ENCODE assay signal across 15 cellular contexts in genomic region chr13:46392967-46393366, GRCh38. TPM values are rescaled to one million over a fixed set of nuclear protein-coding genes. Genes with fewer than 3 reads are reported as not detected.
DNase-seq lines count a peak whose midpoint lies in the region; ATAC-seq and TF ChIP-seq lines count a peak whose summit lies in the region.
"Had no signal": no experiment of that assay in that cellular context is flagged by ENCODE, and none has a peak within 500 bp of the region (broad histone marks: within the 10 kb centered on the region; RNA-seq: fewer than 3 reads in every experiment).

No MANE protein-coding gene starts in this region.

- ATAC-seq in activated naive CD4-positive, alpha-beta T cell treated with anti-CD3 and anti-CD28 coated beads, Interleukin-2, amount 50 U/mL, for 72 hours, result peak; percentile 85 to 99
- peak; percentile 46 for ATAC-seq in HG03175 (IDR thresholded peaks at IDR 0.05; ENCODE audit: unreplicated experiment)
- ATAC-seq in HG03039 (IDR thresholded peaks at IDR 0.05; ENCODE audit: unreplicated experiment), result no peak
- ATAC-seq: foreskin keratinocyte; K562; naive thymus-derived CD4-positive, alpha-beta T cell had no signal

- no peaks in the 10 kb centered on the region for H3K9me3 Mint-ChIP-seq in activated naive CD4-positive, alpha-beta T cell treated with anti-CD3 and anti-CD28 coated beads, Interleukin-2, amount 50 U/mL, for 72 hours
- H3K9me3 Mint-ChIP-seq in activated naive CD4-positive, alpha-beta T cell treated with anti-CD3 and anti-CD28 coated beads for 36 hours, result no peaks in the 10 kb centered on the region

- TF ChIP-seq POLR2A in Raji (IDR thresholded peaks at IDR 0.05; ENCODE audit: insufficient read depth, low read depth, low read length), result peak; percentile 9; the same call in 1 of the 2 replicates

- CTCF ChIA-PET in activated naive CD4-positive, alpha-beta T cell treated with anti-CD3 and anti-CD28 coated beads for 36 hours (lab: Charles Lee), result no interaction called here

- peaks cover 15% of the 10 kb centered on the region for H3K4me1 Mint-ChIP-seq in activated naive CD4-positive, alpha-beta T cell treated with anti-CD3 and anti-CD28 coated beads for 36 hours (ENCODE audit: low read depth)

- intact Hi-C loops in activated naive CD4-positive, alpha-beta T cell treated with anti-CD3 and anti-CD28 coated beads for 36 hours (cut with micrococcal nuclease), result loop anchor here (5.0 kb wide), 1 partner anchor 266 kb away; no protein-coding TSS in a partner anchor

- H3K4me3 Mint-ChIP-seq in activated naive CD4-positive, alpha-beta T cell treated with anti-CD3 and anti-CD28 coated beads for 36 hours, result no peak overlapping the region
- H3K4me3 Mint-ChIP-seq: naive thymus-derived CD4-positive, alpha-beta T cell had no signal

- no peaks in the 10 kb centered on the region for H3K27me3 Mint-ChIP-seq in activated naive CD4-positive, alpha-beta T cell treated with anti-CD3 and anti-CD28 coated beads for 36 hours (ENCODE audit: low read depth)

- no peak for DNase-seq in activated naive CD4-positive, alpha-beta T cell treated with anti-CD3 and anti-CD28 coated beads, Interleukin-2, amount 50 U/mL, for 72 hours (ENCODE audit: low spot score in 2 of 2)
- no peak for DNase-seq in activated naive CD4-positive, alpha-beta T cell treated with anti-CD3 and anti-CD28 coated beads for 36 hours
- DNase-seq in NOMO-1 (lab: John Stamatoyannopoulos, UW; ENCODE audit: unreplicated experiment in 2 of 2), result no peak
- DNase-seq in ecto neural progenitor cell (ENCODE audit: low spot score), result no peak
- DNase-seq in NCI-H345 treated with DMSO at 0.1 percent for 48 hours (lab: John Stamatoyannopoulos, UW; ENCODE audit: unreplicated experiment), result no peak
- DNase-seq: DMS153; foreskin keratinocyte; islet precursor cell; naive thymus-derived CD4-positive, alpha-beta T cell; PC-9; sigmoid colon had no signal

- H3K27ac Mint-ChIP-seq in activated naive CD4-positive, alpha-beta T cell treated with anti-CD3 and anti-CD28 coated beads, Interleukin-2, amount 50 U/mL, for 72 hours, result peak overlapping the region in 1 of 2 donors; percentile 24
- no peak overlapping the region for H3K27ac Mint-ChIP-seq in activated naive CD4-positive, alpha-beta T cell treated with anti-CD3 and anti-CD28 coated beads for 36 hours

- no peaks in the 10 kb centered on the region for H3K36me3 Mint-ChIP-seq in activated naive CD4-positive, alpha-beta T cell treated with anti-CD3 and anti-CD28 coated beads, Interleukin-2, amount 50 U/mL, for 72 hours
- H3K36me3 Mint-ChIP-seq in activated naive CD4-positive, alpha-beta T cell treated with anti-CD3 and anti-CD28 coated beads for 36 hours (ENCODE audit: low read depth), result no peaks in the 10 kb centered on the region
- H3K36me3 Mint-ChIP-seq: naive thymus-derived CD4-positive, alpha-beta T cell had no signal

RNA-seq across cellular contexts. Expression of gene RUBCNL, which starts 5.9 kb away (rescaled TPM):
- 1 to 10 TPM; 1.2 to 3.9 TPM for total RNA-seq in activated naive CD4-positive, alpha-beta T cell treated with anti-CD3 and anti-CD28 coated beads, Interleukin-2, amount 50 U/mL, for 72 hours
- total RNA-seq in activated naive CD4-positive, alpha-beta T cell treated with anti-CD3 and anti-CD28 coated beads for 36 hours, result 1 to 10 TPM; 3.6 to 3.7 TPM
- total RNA-seq: foreskin keratinocyte had no signal
